ENCODE assay signal across 1 cellular context in genomic region chr17:6651483-6652452, GRCh38.
A peak's percentile ranks its signal among the peaks of the same experiment; 100 is the strongest.
TF ChIP-seq lines count a peak whose summit lies in the region.

TSS of gene C17orf100 (plus strand) at chr17:6651762. CDS start at chr17:6651914, 152 bp downstream.
TSS of gene MED31 (minus strand) at chr17:6651605. CDS start at chr17:6651528, 77 bp downstream.

TF ChIP-seq in K562, 482 proteins besides CTCF, POLR2A, EP300 and RAD21 (continued from another document and continues in another):
- TF ChIP-seq FOXP4 (CRISPR knock-in tag; IDR thresholded peaks at IDR 0.05; ENCODE audit: borderline replicate concordance) (no peak), ZKSCAN3 (CRISPR knock-in tag; IDR thresholded peaks at IDR 0.05) (no peak), ZNF143 (CRISPR knock-in tag; IDR thresholded peaks at IDR 0.05) (peak; percentile 73), ZNF140 (CRISPR knock-in tag; IDR thresholded peaks at IDR 0.05) (no peak), ZNF518B (CRISPR knock-in tag; IDR thresholded peaks at IDR 0.05) (no peak), POLR2B (IDR thresholded peaks at IDR 0.05; ENCODE audit: low read depth, partially characterized antibody) (peak; percentile 53), SAFB2 (IDR thresholded peaks at IDR 0.05; ENCODE audit: borderline replicate concordance, low read depth, low read length, severe bottlenecking) (no peak), CEBPG (CRISPR knock-in tag; IDR thresholded peaks at IDR 0.05) (no peak), CEBPG (tag; conservative IDR thresholded peaks at IDR 0.05 in 1 of 2, IDR thresholded peaks at IDR 0.05 in 1 of 2) (no peak), ATF3 (IDR thresholded peaks at IDR 0.05) (no peak), ATF3 (CRISPR knock-in tag; conservative IDR thresholded peaks at IDR 0.05) (no peak), CBX1 (IDR thresholded peaks at IDR 0.05; ENCODE audit: low read depth) (no peak), ZNF583 (CRISPR knock-in tag; IDR thresholded peaks at IDR 0.05) (no peak), TCF7 (IDR thresholded peaks at IDR 0.05; ENCODE audit: borderline replicate concordance) (no peak), ARID3B (CRISPR knock-in tag; IDR thresholded peaks at IDR 0.05; ENCODE audit: borderline replicate concordance) (no peak), HNRNPLL (IDR thresholded peaks at IDR 0.05; ENCODE audit: low read depth, low read length, poor library complexity, severe bottlenecking) (no peak), HMBOX1 (IDR thresholded peaks at IDR 0.05) (no peak), SIN3A (IDR thresholded peaks at IDR 0.05; ENCODE audit: borderline replicate concordance in 2 of 2, control insufficient read depth in 1 of 2, low read depth in 2 of 2, low read length in 2 of 2) (peak in 1 of 2 experiments; percentile 76; a peak in 1 of 4 replicates), COPS2 (conservative IDR thresholded peaks at IDR 0.05) (no peak), CUX1 (CRISPR knock-in tag; IDR thresholded peaks at IDR 0.05) (no peak), PKNOX1 (IDR thresholded peaks at IDR 0.05) (peak; percentile 71), RERE (CRISPR knock-in tag; IDR thresholded peaks at IDR 0.05; ENCODE audit: borderline replicate concordance) (no peak), CBFA2T2 (conservative IDR thresholded peaks at IDR 0.05) (no peak), TBP (optimal IDR thresholded peaks at IDR 0.05; ENCODE audit: low read depth, low read length) (peak; percentile 41), XRCC3 (IDR thresholded peaks at IDR 0.05) (no peak), MXD1 (CRISPR knock-in tag; IDR thresholded peaks at IDR 0.05; ENCODE audit: borderline replicate concordance, poor library complexity, severe bottlenecking) (no peak)
